Comparison of ENCODE assay signal across 8 cellular contexts in the genomic region with DNA sequence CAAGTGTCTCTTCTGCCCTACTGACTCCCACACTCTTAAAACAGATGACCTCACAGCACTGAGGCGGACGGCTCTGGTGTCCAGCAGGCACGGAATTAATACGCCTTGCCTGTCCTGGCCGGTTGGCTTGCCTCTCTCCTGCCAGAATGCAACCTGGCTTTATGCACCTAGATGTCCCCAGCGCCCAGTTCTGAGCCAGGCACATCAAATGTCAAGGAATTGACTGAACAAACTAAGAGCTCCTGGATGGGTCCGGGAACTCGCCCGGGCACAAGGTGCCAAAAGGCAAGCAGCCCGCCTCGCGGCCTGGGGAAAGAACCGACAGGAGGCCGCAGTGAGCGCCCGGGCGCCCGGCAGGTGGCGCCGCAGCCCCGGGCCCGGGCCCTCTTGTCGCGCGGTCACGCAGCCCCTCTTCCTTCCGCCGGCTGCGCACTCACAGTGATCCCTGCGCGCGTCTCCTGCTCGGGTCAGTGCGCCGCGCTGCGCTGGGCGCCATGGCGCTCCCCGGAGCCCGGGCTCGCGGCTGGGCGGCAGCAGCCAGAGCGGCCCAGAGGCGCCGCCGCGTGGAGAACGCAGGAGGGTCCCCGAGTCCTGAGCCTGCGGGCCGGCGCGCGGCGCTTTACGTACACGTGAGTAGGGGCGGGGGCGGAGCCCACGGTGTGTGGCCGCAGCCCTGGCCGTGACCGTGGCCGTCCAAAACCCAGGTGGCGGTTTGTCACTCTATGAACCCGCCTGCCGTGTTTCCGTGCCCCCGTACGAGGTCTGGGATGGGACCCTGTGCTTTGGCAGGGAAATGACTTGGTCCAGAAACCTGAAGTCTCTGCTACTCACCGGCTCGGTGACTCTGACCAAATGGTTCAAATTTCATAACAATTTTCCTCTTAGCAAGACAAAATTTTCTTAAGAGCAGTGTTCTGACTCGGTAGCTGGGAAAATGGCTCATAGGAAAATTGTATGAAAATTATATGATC. TPM values are rescaled to one million over a fixed set of nuclear protein-coding genes. Genes with fewer than 3 reads are reported as not detected.
DNase-seq lines count a peak whose midpoint lies in the region; TF ChIP-seq lines count a peak whose summit lies in the region.

A gene (plus strand): TSS at position 470 of the 971 bp plus-strand sequence. CDS start 25 bp downstream, at position 495.

- POLR2A ChIA-PET in Caco-2 (lab: Charles Lee) = interaction anchor here (0.5 to 1.4 kb wide), 16 partner anchors 11 to 304 kb away, joined by 3 to 17 read pairs (median 4); a partner anchor contains a TSS

- peak within 1 kb of the TSS; percentile 76 for H3K27ac ChIP-seq in endodermal cell (ENCODE audit: low read depth, low read length)
- peak within 1 kb of the TSS; percentile 78 for H3K27ac ChIP-seq in mesodermal cell (ENCODE audit: low read depth, low read length, severe bottlenecking)

- 6 to 8% methylated on average over 38 to 75 of the region's 75 CpGs for WGBS in endodermal cell (ENCODE audit: insufficient coverage in 1 of 2, insufficient read length in 1 of 2), 2 experiments
- WGBS in mesodermal cell (ENCODE audit: insufficient coverage in 2 of 2), 2 experiments = 6% methylated on average over 60 to 67 of the region's 75 CpGs

- H3K9me3 Mint-ChIP-seq in Caco-2 (ENCODE audit: unreplicated experiment) (no peaks in the 10 kb centered on the region), endodermal cell (no peaks in the 10 kb centered on the region)

- peak within 1 kb of the TSS; percentile 80 for H3K9ac ChIP-seq in endodermal cell (ENCODE audit: extremely low read depth, low read length, poor library complexity, severe bottlenecking)

- H3K27ac Mint-ChIP-seq in Caco-2 (ENCODE audit: unreplicated experiment) (peak within 1 kb of the TSS; percentile 90), endodermal cell (peak within 1 kb of the TSS; percentile 89)

- H3K36me3 ChIP-seq in Caco-2 (ENCODE audit: control insufficient read depth, insufficient read depth, low read length) (peaks cover 9% of the 10 kb centered on the region), endodermal cell (ENCODE audit: control insufficient read depth, insufficient read depth, low read length) (peaks cover 6% of the 10 kb centered on the region), mesodermal cell (ENCODE audit: control insufficient read depth, insufficient read depth, low read length) (peaks cover 20% of the 10 kb centered on the region)

- peaks cover 22% of the 10 kb centered on the region for H3K4me1 ChIP-seq in Caco-2
- H3K4me1 ChIP-seq in endodermal cell (ENCODE audit: control insufficient read depth, insufficient read depth, low read length) = no peaks in the 10 kb centered on the region
- no peaks in the 10 kb centered on the region for H3K4me1 ChIP-seq in mesodermal cell (ENCODE audit: control insufficient read depth, insufficient read depth, low read length, poor library complexity, severe bottlenecking)

- H3K9me3 ChIP-seq in Caco-2 (no peaks in the 10 kb centered on the region), endodermal cell (ENCODE audit: control insufficient read depth, low read length) (no peaks in the 10 kb centered on the region), mesodermal cell (ENCODE audit: control insufficient read depth, low read length) (no peaks in the 10 kb centered on the region)

- intact Hi-C loops in Caco-2 (cut with micrococcal nuclease; ENCODE audit: unreplicated experiment) = loop anchor here (1.0 to 5.0 kb wide), 8 partner anchors 30 to 278 kb away; a partner anchor contains a TSS

- H3K27me3 ChIP-seq in Caco-2 (replicated peaks; ENCODE audit: control insufficient read depth, insufficient read depth, low read length) (no peaks in the 10 kb centered on the region), endodermal cell (ENCODE audit: control insufficient read depth, insufficient read depth, low read length, poor library complexity, severe bottlenecking) (no peaks in the 10 kb centered on the region)

- peak within 1 kb of the TSS; percentile 70 for H3K4me3 ChIP-seq in Caco-2 (ENCODE audit: low read depth, low read length)
- peak within 1 kb of the TSS; percentile 98 for H3K4me3 ChIP-seq in endodermal cell (ENCODE audit: low read length)
- H3K4me3 ChIP-seq in mesodermal cell (ENCODE audit: extremely low read depth, insufficient read depth, low read length, poor library complexity, severe bottlenecking) = peak within 1 kb of the TSS; percentile 77

- H3K27me3 Mint-ChIP-seq in Caco-2 (ENCODE audit: insufficient read depth, unreplicated experiment) = no peaks in the 10 kb centered on the region
- H3K27me3 Mint-ChIP-seq in endodermal cell (ENCODE audit: insufficient read depth) = peaks cover 13% of the 10 kb centered on the region

- H3K36me3 Mint-ChIP-seq in Caco-2 (ENCODE audit: insufficient read depth, unreplicated experiment) (peaks cover 36% of the 10 kb centered on the region), endodermal cell (ENCODE audit: low read depth) (peaks cover 23% of the 10 kb centered on the region)

- CTCF ChIA-PET in Caco-2 (lab: Charles Lee) = interaction anchor here (0.5 to 2.4 kb wide), 67 partner anchors 9 to 1152 kb away, joined by 3 to 67 read pairs (median 4); a partner anchor contains a TSS

- H3K4me3 Mint-ChIP-seq in Caco-2 (ENCODE audit: unreplicated experiment) (peak within 1 kb of the TSS; percentile 78), endodermal cell (peak within 1 kb of the TSS; percentile 71)

- DNase-seq in Caco-2 (peak; percentile 98 to 99), GM20000 (ENCODE audit: low spot score) (peak; percentile 95), HT-29 (ENCODE audit: low spot score) (peak; percentile 91), NOMO-1 (lab: John Stamatoyannopoulos, UW; ENCODE audit: unreplicated experiment in 2 of 2) (peak; percentile 89 to 94), endodermal cell (peak; percentile 97)
- DNase-seq in activated CD8-positive, alpha-beta memory T cell treated with anti-CD3 and anti-CD28 coated beads for 48 hours (ENCODE audit: low read depth in 2 of 3, low spot score in 2 of 3) = peak; percentile 65 to 75 (median 70)
- DNase-seq in stimulated activated CD8-positive, alpha-beta memory T cell treated with anti-CD3 and anti-CD28 coated beads, Interleukin-15, amount 100 ng/mL, for 4 hours (ENCODE audit: low read depth in 2 of 2) = peak; percentile 64 to 68

- H3K4me1 Mint-ChIP-seq in Caco-2 (ENCODE audit: low read depth, unreplicated experiment) (peaks cover 50% of the 10 kb centered on the region), endodermal cell (peaks cover 14% of the 10 kb centered on the region)

- BruUV-seq in Caco-2 (replicated peaks; lab: Mats Ljungman, UMichigan) = no TSS peak

- TF ChIP-seq CTCF in Caco-2 (IDR thresholded peaks at IDR 0.05; ENCODE audit: insufficient read depth in 1 of 2, low read depth in 1 of 2, low read length in 1 of 2, severe bottlenecking in 1 of 2, unreplicated experiment in 1 of 2) (peak; percentile 80 to 99), GM20000 (IDR thresholded peaks at IDR 0.05; ENCODE audit: extremely low read depth, missing control alignments) (peak; percentile 88), endodermal cell (conservative IDR thresholded peaks at IDR 0.05) (peak; percentile 94)

RNA-seq across cellular contexts. Expression of the gene that starts here (rescaled TPM):
- total RNA-seq in Caco-2 (2022) = 85.3 and 93.9 TPM in 2 replicates
- 27.9 and 30.9 TPM in 2 replicates for total RNA-seq in HT-29 (2014; rRNA removed; shearing (Covaris generic))
- total RNA-seq in endodermal cell = 10 to 100 TPM; 26.6 to 35.8 TPM
- polyA plus RNA-seq in endodermal cell (2013, experiment 1 of 2) = 32.2 TPM
- polyA plus RNA-seq in endodermal cell (2013, experiment 2 of 2) = 25.3 TPM
- polyA plus RNA-seq in mesodermal cell (2013, experiment 1 of 2) = 19.0 TPM
- polyA plus RNA-seq in mesodermal cell (2013, experiment 2 of 2) = 18.2 TPM

Comparison
In these comparisons a context has a peak if more than half of its experiments do, and no peak if none do; other contexts are left out.
1. Peak in every context shown above with its lines: DNase-seq, H3K4me3 ChIP-seq and H3K27ac ChIP-seq.